Comparison of ENCODE assay signal across 16 cellular contexts in genomic region chr7:116569737-116570136, GRCh38. TPM values are rescaled to one million over a fixed set of nuclear protein-coding genes. Genes with fewer than 3 reads are reported as not detected.
DNase-seq lines count a peak whose midpoint lies in the region; ATAC-seq and TF ChIP-seq lines count a peak whose summit lies in the region.
"Had no signal": no experiment of that assay in that cellular context is flagged by ENCODE, and none has a peak within 500 bp of the region (broad histone marks: within the 10 kb centered on the region; RNA-seq: fewer than 3 reads in every experiment).

No MANE protein-coding gene starts in this region.

- H4K20me1 ChIP-seq in PC-3 (ENCODE audit: low read length) (no peaks in the 10 kb centered on the region), osteoblast (ENCODE audit: insufficient read depth, low read length) (no peaks in the 10 kb centered on the region)

- no peaks in the 10 kb centered on the region for H3K9me2 ChIP-seq in PC-3 (replicated peaks; ENCODE audit: low read length)

- DNase-seq in EH (ENCODE audit: low read depth) (peak; percentile 99), PC-3 (peak; percentile 84), dermis blood vessel endothelial cell (peak; percentile 38), osteoblast (ENCODE audit: insufficient read length, low spot score, missing footprints) (peak; percentile 34), GF-D8 (lab: John Stamatoyannopoulos, UW) (no peak), D341Med (ENCODE audit: low spot score) (no peak), NCI-H510A (lab: John Stamatoyannopoulos, UW) (no peak)
- DNase-seq in stimulated activated CD4-positive, alpha-beta T cell treated with anti-CD3 and anti-CD28 coated beads, Interleukin-1b, Interleukin-23, amount 100 ng/mL, for 48 hours = no peak
- DNase-seq: activated CD8-positive, alpha-beta T cell treated with anti-CD3 and anti-CD28 coated beads for 36 hours; activated gamma-delta T cell; gastrocnemius medialis; MV-4-11; NCI-H2171 treated with DMSO at 0.1 percent for 48 hours; OCI-M1 had no signal

- H3K4me1 ChIP-seq in PC-3 (ENCODE audit: insufficient read depth, low read length) = peaks cover 56% of the 10 kb centered on the region
- H3K4me1 ChIP-seq in osteoblast (ENCODE audit: insufficient read depth, low read length) = peaks cover 65% of the 10 kb centered on the region

- TF ChIP-seq CTCF in PC-3 (conservative IDR thresholded peaks at IDR 0.05; ENCODE audit: low read depth, low read length) = no peak
- TF ChIP-seq CTCF in osteoblast (IDR thresholded peaks at IDR 0.05; ENCODE audit: extremely low read depth, low read depth, low read length) = no peak

- H3K36me3 ChIP-seq in PC-3 (ENCODE audit: low read depth, low read length) = no peaks in the 10 kb centered on the region
- H3K36me3 ChIP-seq in osteoblast (ENCODE audit: insufficient read depth, low read length) = no peaks in the 10 kb centered on the region
- H3K36me3 ChIP-seq: gastrocnemius medialis, suprapubic skin had no signal

- no peak overlapping the region for H2AFZ ChIP-seq in PC-3 (ENCODE audit: low read length)
- H2AFZ ChIP-seq in osteoblast (ENCODE audit: low read length) = no peak overlapping the region

- no peaks in the 10 kb centered on the region for H3K9me3 ChIP-seq in PC-3 (ENCODE audit: low read length)
- no peaks in the 10 kb centered on the region for H3K9me3 ChIP-seq in osteoblast (ENCODE audit: low read depth, low read length)
- H3K9me3 ChIP-seq: gastrocnemius medialis, suprapubic skin had no signal

- no peak overlapping the region for H3K4me3 ChIP-seq in PC-3 (ENCODE audit: low read length)
- H3K4me3 ChIP-seq in osteoblast (ENCODE audit: insufficient read depth, low read length) = no peak overlapping the region
- H3K4me3 ChIP-seq: gastrocnemius medialis, suprapubic skin had no signal

- peak; percentile 74 for ATAC-seq in PC-3
- ATAC-seq: activated CD8-positive, alpha-beta T cell treated with anti-CD3 and anti-CD28 coated beads for 36 hours; gastrocnemius medialis; sciatic nerve had no signal

- CTCF ChIA-PET in PC-3 (lab: Charles Lee) = no interaction called here

- POLR2A ChIA-PET in PC-3 (lab: Charles Lee; ENCODE audit: unreplicated experiment) = no interaction called here

- H3K27me3 ChIP-seq in PC-3 (ENCODE audit: low read length) (no peaks in the 10 kb centered on the region), osteoblast (ENCODE audit: insufficient read depth, low read length) (no peaks in the 10 kb centered on the region)
- H3K27me3 ChIP-seq: gastrocnemius medialis, suprapubic skin had no signal

- H3K79me2 ChIP-seq in PC-3 (ENCODE audit: low read length) = no peaks in the 10 kb centered on the region
- no peaks in the 10 kb centered on the region for H3K79me2 ChIP-seq in osteoblast (ENCODE audit: insufficient read depth, low read length)

- peak overlapping the region; percentile 68 for H3K4me2 ChIP-seq in PC-3 (ENCODE audit: low read length)
- H3K4me2 ChIP-seq in osteoblast (ENCODE audit: insufficient read depth, low read length) = peak overlapping the region; percentile 50

- no peak overlapping the region for H3K9ac ChIP-seq in PC-3 (ENCODE audit: low read length)

- intact Hi-C loops in PC-3 (cut with micrococcal nuclease) = loop anchor here (5.0 kb wide), 1 partner anchor 297 kb away; no protein-coding TSS in a partner anchor

- peaks cover 6% of the 10 kb centered on the region for H3F3A ChIP-seq in PC-3 (ENCODE audit: low read length, unreplicated experiment)

- BruUV-seq in PC-3 (replicated peaks; lab: Mats Ljungman, UMichigan) = no TSS peak

- H3K27ac ChIP-seq in PC-3 (ENCODE audit: low read length) (peak overlapping the region; percentile 71), osteoblast (ENCODE audit: low read depth, low read length) (peak overlapping the region; percentile 81)
- H3K27ac ChIP-seq: gastrocnemius medialis had no signal

RNA-seq across cellular contexts. Expression of gene CAV1, which starts 44.9 kb away (rescaled TPM):
- 284 and 296 TPM in 2 replicates for total RNA-seq in PC-3 (2014; rRNA removed)
- total RNA-seq in dermis blood vessel endothelial cell = 1,771 and 3,866 TPM in 2 replicates
- total RNA-seq in osteoblast = 291 and 337 TPM in 2 replicates

Comparison
In these comparisons a context has a peak if more than half of its experiments do, and no peak if none do; other contexts are left out.
1. DNase-seq: peak in EH (single experiment), PC-3 (single experiment), dermis blood vessel endothelial cell (single experiment) and osteoblast (single experiment); none in stimulated activated CD4-positive, alpha-beta T cell treated with anti-CD3 and anti-CD28 coated beads, Interleukin-1b, Interleukin-23, amount 100 ng/mL, for 48 hours (single experiment), GF-D8 (single experiment), D341Med (single experiment) and NCI-H510A (single experiment).